In the genomic region with DNA sequence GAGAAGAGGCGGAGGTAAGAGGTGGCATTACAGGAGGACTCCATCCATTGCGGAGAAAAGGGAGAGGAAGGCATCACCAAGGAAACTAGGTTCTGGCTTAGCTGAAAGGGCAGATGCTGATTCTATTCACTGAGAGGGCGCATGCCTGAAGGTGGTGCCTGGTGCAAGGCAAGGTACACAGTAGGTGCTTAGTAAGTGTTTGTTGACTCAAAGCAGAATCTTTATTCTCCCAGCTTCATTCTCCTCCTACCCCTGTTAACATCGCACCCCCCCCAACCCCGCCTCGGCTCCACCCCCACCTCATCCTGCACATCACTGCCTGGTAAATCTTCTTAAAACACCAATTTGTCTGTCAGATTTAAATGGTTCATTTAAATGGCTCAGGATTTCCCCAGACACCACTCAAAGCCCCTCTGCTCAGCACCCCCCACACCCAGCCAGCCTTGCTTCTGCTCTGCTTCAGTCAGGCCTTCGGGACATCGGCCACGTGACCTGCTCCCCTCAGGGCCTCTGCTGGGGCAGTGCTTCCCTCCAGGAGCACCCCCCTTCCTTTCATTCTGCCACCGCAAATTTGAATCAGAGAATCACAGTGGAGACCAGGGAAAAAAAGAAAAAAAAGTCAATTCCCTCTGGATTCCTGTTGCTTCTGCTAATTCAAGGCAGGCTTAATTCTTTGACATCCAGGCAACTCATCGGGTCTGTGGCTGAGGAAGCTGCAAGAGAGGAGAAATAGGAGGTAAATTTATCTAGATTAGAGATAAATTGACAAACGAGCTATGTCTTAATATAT, we compare ENCODE assay signal across 22 cellular contexts. TPM values are rescaled to one million over a fixed set of nuclear protein-coding genes. Genes with fewer than 3 reads are reported as not detected.
A peak's percentile ranks its signal among the peaks of the same experiment; 100 is the strongest.
DNase-seq lines count a peak whose midpoint lies in the region; ATAC-seq and TF ChIP-seq lines count a peak whose summit lies in the region.
"Had no signal": no experiment of that assay in that cellular context is flagged by ENCODE, and none has a peak within 500 bp of the region (broad histone marks: within the 10 kb centered on the region; RNA-seq: fewer than 3 reads in every experiment).

No MANE protein-coding gene starts in this region.

- H3K27me3 Mint-ChIP-seq in WTC11 (ENCODE audit: low read depth) (peaks cover 2% of the 10 kb centered on the region; the same call in 1 of the 2 replicates), glutamatergic neuron (ENCODE audit: unreplicated experiment) (peaks cover 3% of the 10 kb centered on the region)
- H3K27me3 Mint-ChIP-seq: dendritic cell treated with granulocyte-macrophage colony-stimulating factor and Interleukin-4, amounts not matched to agents 40 ng/mL and 50 ng/mL, for 4 days had no signal

- no peak overlapping the region for H3K27ac ChIP-seq in HEK293 (ENCODE audit: extremely low read depth, low read depth, low read length)
- H3K27ac ChIP-seq: cardiac muscle cell, skin epidermis, tibial nerve had no signal

- H3K27ac Mint-ChIP-seq in WTC11 = no peak overlapping the region
- peak overlapping the region; percentile 28 for H3K27ac Mint-ChIP-seq in glutamatergic neuron (ENCODE audit: unreplicated experiment)
- H3K27ac Mint-ChIP-seq: activated CD4-positive, alpha-beta T cell treated with anti-CD3 and anti-CD28 coated beads, Interleukin-2, amount 10 ng/mL, durations not matched to agents 7 days and 5 days; CD8-positive, alpha-beta T cell; dendritic cell treated with granulocyte-macrophage colony-stimulating factor and Interleukin-4, amounts not matched to agents 40 ng/mL and 50 ng/mL, for 4 days had no signal

- POLR2A ChIA-PET in HEK293 (lab: Yijun Ruan, JAX) (no interaction called here), WTC11 (lab: Charles Lee) (interaction anchor here (0.6 to 1.0 kb wide), 2 partner anchors 18 to 446 kb away, joined by 4 read pairs; a partner anchor contains a TSS)

- H3K9me3 Mint-ChIP-seq in WTC11 (peaks cover 16% of the 10 kb centered on the region), glutamatergic neuron (ENCODE audit: unreplicated experiment) (peaks cover 2% of the 10 kb centered on the region)
- H3K9me3 Mint-ChIP-seq: activated CD4-positive, alpha-beta T cell treated with anti-CD3 and anti-CD28 coated beads, Interleukin-2, amount 10 ng/mL, durations not matched to agents 7 days and 5 days; CD8-positive, alpha-beta T cell; dendritic cell treated with granulocyte-macrophage colony-stimulating factor and Interleukin-4, amounts not matched to agents 40 ng/mL and 50 ng/mL, for 4 days had no signal

- peak; percentile 85 for ATAC-seq in WTC11
- no peak for ATAC-seq in GM18502 (IDR thresholded peaks at IDR 0.05; ENCODE audit: poor library complexity, unreplicated experiment)
- ATAC-seq: CD8-positive, alpha-beta T cell; Right ventricle myocardium inferior had no signal

- DNase-seq in WTC11 (ENCODE audit: low spot score) (peak; percentile 35), glutamatergic neuron (peak; percentile 81), putamen (ENCODE audit: low spot score) (peak; percentile 47), globus pallidus (ENCODE audit: low spot score) (no peak)
- DNase-seq in activated CD4-positive, alpha-beta T cell treated with anti-CD3 and anti-CD28 coated beads, Interleukin-2, amount 50 U/mL, for 4 hours = no peak
- DNase-seq: activated CD4-positive, alpha-beta T cell treated with anti-CD3 and anti-CD28 coated beads, Interleukin-2, amount 10 ng/mL, durations not matched to agents 7 days and 5 days; activated effector memory CD4-positive, alpha-beta T cell treated with Interleukin-2 at 50 U/mL for 16 hours; CD8-positive, alpha-beta T cell; DMS53; GOT3; NCI-H524 treated with DMSO at 0.1 percent for 48 hours; posterior cingulate gyrus; stimulated activated CD4-positive, alpha-beta T cell treated with anti-CD3 and anti-CD28 coated beads, Interleukin-2, amount 100 ng/mL, for 48 hours; stimulated activated naive CD4-positive, alpha-beta T cell treated with Interleukin-2 at 50 U/mL for 16 hours; T-helper 1 cell had no signal

- peaks cover 30% of the 10 kb centered on the region for H3K4me1 Mint-ChIP-seq in WTC11
- peaks cover 44% of the 10 kb centered on the region for H3K4me1 Mint-ChIP-seq in glutamatergic neuron (ENCODE audit: low read depth, unreplicated experiment)
- H3K4me1 Mint-ChIP-seq: activated CD4-positive, alpha-beta T cell treated with anti-CD3 and anti-CD28 coated beads, Interleukin-2, amount 10 ng/mL, durations not matched to agents 7 days and 5 days had no signal

- no peaks in the 10 kb centered on the region for H3K36me3 ChIP-seq in HEK293 (ENCODE audit: control insufficient read depth in 2 of 2, insufficient read depth in 1 of 2, low read length in 2 of 2)
- H3K36me3 ChIP-seq: cardiac muscle cell, tibial nerve had no signal

- CTCF ChIA-PET in HEK293 (lab: Yijun Ruan, JAX) (interaction anchor here (0.6 to 5.5 kb wide), 3 partner anchors 20 to 832 kb away, joined by 3 to 35 read pairs (median 5); no protein-coding TSS in a partner anchor), WTC11 (lab: Charles Lee) (interaction anchor here (0.7 to 2.0 kb wide), 9 partner anchors 9 to 260 kb away, joined by 3 to 10 read pairs (median 4); a partner anchor contains a TSS)

- 0 out of 2 replicates have a peak, but pooled peaks cover 5% of the 10 kb centered on the region for H3K4me1 ChIP-seq in HEK293 (ENCODE audit: control insufficient read depth, insufficient read depth, low read length)
- H3K4me1 ChIP-seq: tibial nerve had no signal

- H3K4me3 Mint-ChIP-seq in WTC11 (no peak overlapping the region), glutamatergic neuron (ENCODE audit: unreplicated experiment) (peak overlapping the region; percentile 35)
- H3K4me3 Mint-ChIP-seq: activated CD4-positive, alpha-beta T cell treated with anti-CD3 and anti-CD28 coated beads, Interleukin-2, amount 10 ng/mL, durations not matched to agents 7 days and 5 days; CD8-positive, alpha-beta T cell; dendritic cell treated with granulocyte-macrophage colony-stimulating factor and Interleukin-4, amounts not matched to agents 40 ng/mL and 50 ng/mL, for 4 days had no signal

- no peaks in the 10 kb centered on the region for H3K9me3 ChIP-seq in HEK293 (ENCODE audit: control insufficient read depth, insufficient read depth, low read depth, low read length)
- H3K9me3 ChIP-seq: tibial nerve had no signal

- H3K4me3 ChIP-seq in HEK293 (ENCODE audit: low read depth, low read length) = no peak overlapping the region
- H3K4me3 ChIP-seq: cardiac muscle cell, skin epidermis, tibial nerve had no signal

- no peak for TF ChIP-seq CTCF in HEK293 (tag by site-specific recombination; IDR thresholded peaks at IDR 0.05)
- no peak for TF ChIP-seq CTCF in WTC11 (IDR thresholded peaks at IDR 0.05)
- TF ChIP-seq CTCF in glutamatergic neuron (IDR thresholded peaks at IDR 0.05; ENCODE audit: partially characterized antibody, unreplicated experiment) = no peak

- H3K36me3 Mint-ChIP-seq in WTC11 (no peaks in the 10 kb centered on the region), glutamatergic neuron (ENCODE audit: unreplicated experiment) (no peaks in the 10 kb centered on the region)
- H3K36me3 Mint-ChIP-seq: CD8-positive, alpha-beta T cell had no signal

TF ChIP-seq in HEK293, 187 proteins besides CTCF, POLR2A, EP300 and RAD21:
- TF ChIP-seq, protein P1, sequence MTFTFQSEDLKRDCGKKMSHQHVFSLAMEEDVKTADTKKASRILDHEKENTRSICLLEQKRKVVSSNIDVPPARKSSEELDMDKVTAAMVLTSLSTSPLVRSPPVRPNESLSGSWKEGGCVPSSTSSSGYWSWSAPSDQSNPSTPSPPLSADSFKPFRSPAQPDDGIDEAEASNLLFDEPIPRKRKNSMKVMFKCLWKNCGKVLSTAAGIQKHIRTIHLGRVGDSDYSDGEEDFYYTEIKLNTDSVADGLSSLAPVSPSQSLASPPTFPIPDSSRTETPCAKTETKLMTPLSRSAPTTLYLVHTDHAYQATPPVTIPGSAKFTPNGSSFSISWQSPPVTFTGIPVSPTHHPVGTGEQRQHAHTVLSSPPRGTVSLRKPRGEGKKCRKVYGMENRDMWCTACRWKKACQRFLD (tag by site-specific recombination; IDR thresholded peaks at IDR 0.05) = no peak
- 0 out of 2 replicates have a peak, but pooled peaks have one; percentile 22 for TF ChIP-seq ZBTB17 (tag by site-specific recombination; IDR thresholded peaks at IDR 0.05)
- no peak for TF ChIP-seq ZNF341 (tag by site-specific recombination; IDR thresholded peaks at IDR 0.05; ENCODE audit: low read depth)
- no peak for TF ChIP-seq ZNF529 (tag by site-specific recombination; IDR thresholded peaks at IDR 0.05; ENCODE audit: insufficient replicate concordance)
- no peak for TF ChIP-seq ZNF266 (tag by site-specific recombination; IDR thresholded peaks at IDR 0.05; ENCODE audit: low read depth)

TF ChIP-seq in WTC11, 78 proteins besides CTCF, POLR2A, EP300 and RAD21 (continues in another document):
- TF ChIP-seq, protein P2, sequence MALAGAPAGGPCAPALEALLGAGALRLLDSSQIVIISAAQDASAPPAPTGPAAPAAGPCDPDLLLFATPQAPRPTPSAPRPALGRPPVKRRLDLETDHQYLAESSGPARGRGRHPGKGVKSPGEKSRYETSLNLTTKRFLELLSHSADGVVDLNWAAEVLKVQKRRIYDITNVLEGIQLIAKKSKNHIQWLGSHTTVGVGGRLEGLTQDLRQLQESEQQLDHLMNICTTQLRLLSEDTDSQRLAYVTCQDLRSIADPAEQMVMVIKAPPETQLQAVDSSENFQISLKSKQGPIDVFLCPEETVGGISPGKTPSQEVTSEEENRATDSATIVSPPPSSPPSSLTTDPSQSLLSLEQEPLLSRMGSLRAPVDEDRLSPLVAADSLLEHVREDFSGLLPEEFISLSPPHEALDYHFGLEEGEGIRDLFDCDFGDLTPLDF (CRISPR knock-in tag; IDR thresholded peaks at IDR 0.05) = no peak
- TF ChIP-seq, protein P3, sequence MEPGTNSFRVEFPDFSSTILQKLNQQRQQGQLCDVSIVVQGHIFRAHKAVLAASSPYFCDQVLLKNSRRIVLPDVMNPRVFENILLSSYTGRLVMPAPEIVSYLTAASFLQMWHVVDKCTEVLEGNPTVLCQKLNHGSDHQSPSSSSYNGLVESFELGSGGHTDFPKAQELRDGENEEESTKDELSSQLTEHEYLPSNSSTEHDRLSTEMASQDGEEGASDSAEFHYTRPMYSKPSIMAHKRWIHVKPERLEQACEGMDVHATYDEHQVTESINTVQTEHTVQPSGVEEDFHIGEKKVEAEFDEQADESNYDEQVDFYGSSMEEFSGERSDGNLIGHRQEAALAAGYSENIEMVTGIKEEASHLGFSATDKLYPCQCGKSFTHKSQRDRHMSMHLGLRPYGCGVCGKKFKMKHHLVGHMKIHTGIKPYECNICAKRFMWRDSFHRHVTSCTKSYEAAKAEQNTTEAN (CRISPR knock-in tag; IDR thresholded peaks at IDR 0.05) = no peak
- no peak for TF ChIP-seq ZNF416 (CRISPR knock-in tag; IDR thresholded peaks at IDR 0.05)
- TF ChIP-seq, protein P4, sequence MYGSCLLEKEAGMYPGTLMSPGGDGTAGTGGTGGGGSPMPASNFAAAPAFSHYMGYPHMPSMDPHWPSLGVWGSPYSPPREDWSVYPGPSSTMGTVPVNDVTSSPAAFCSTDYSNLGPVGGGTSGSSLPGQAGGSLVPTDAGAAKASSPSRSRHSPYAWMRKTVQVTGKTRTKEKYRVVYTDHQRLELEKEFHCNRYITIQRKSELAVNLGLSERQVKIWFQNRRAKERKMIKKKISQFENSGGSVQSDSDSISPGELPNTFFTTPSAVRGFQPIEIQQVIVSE (CRISPR knock-in tag; IDR thresholded peaks at IDR 0.05; ENCODE audit: borderline replicate concordance) = no peak

RNA-seq across cellular contexts. Expression of a gene that starts 17.8 kb away (rescaled TPM):
- total RNA-seq in WTC11 (2021) (96.2 to 111 TPM (median 105 TPM) in 3 replicates), glutamatergic neuron (ENCODE audit: unreplicated experiment) (200 TPM)

Comparison
In these comparisons a context has a peak if more than half of its experiments do, and no peak if none do; other contexts are left out.
1. DNase-seq: peak in WTC11 (single experiment), glutamatergic neuron (single experiment) and putamen (single experiment); none in activated CD4-positive, alpha-beta T cell treated with anti-CD3 and anti-CD28 coated beads, Interleukin-2, amount 50 U/mL, for 4 hours (0 of 2) and globus pallidus (single experiment).